8 cellular contexts compared by ENCODE assay signal in the genomic region with DNA sequence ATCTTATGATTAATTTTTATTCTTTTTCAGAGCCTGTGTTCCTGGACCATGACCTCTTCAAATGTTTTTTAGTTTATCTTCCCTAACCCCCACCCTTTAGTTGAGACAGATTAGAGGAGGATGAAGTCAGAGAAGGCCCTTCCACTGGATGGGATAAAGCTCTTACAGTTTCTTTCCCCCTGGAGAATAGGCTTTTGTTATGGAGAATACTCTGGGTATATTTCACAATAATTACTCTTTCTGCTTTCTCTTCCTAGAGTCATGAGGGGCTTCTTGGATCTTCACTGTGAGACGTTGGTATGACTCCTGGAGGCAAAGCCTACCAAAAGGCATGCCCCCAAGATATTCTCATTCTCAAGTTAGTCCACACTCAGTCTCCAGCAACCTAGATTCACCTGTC.
"Had no signal": no experiment of that assay in that cellular context is flagged by ENCODE, and none has a peak within 500 bp of the region (broad histone marks: within the 10 kb centered on the region; RNA-seq: fewer than 3 reads in every experiment).

No MANE protein-coding gene starts in this region.

- DNase-seq: GM23248, GOT3, H9, HCEC 1CT, KBM-7 had no signal

- H3K4me1 Mint-ChIP-seq: IgD-negative memory B cell had no signal

- H3K4me3 ChIP-seq: GM23248 had no signal

- H3K36me3 Mint-ChIP-seq: IgD-negative memory B cell had no signal

- H3K4me3 Mint-ChIP-seq: H9, IgD-negative memory B cell had no signal

- H3K27ac ChIP-seq: GM23248, HL-60 had no signal

- ATAC-seq: HepG2 had no signal

- H3K27ac Mint-ChIP-seq: H9, IgD-negative memory B cell had no signal
